In genomic region chr7:39609462-39610149, GRCh38 we compare ENCODE assay signal across 8 cellular contexts. TPM values are rescaled to one million over a fixed set of nuclear protein-coding genes. Genes with fewer than 3 reads are reported as not detected.
DNase-seq lines count a peak whose midpoint lies in the region; ATAC-seq and TF ChIP-seq lines count a peak whose summit lies in the region.

No MANE protein-coding gene starts in this region.

- DNase-seq in T-helper 2 cell treated with Interferon-gamma antibody and Interleukin-4, amounts not matched to agents 5 μg/mL and 100 μg/mL, for 36 hours (ENCODE audit: low spot score) = no peak
- DNase-seq in T-helper 2 cell (no peak), WTC11 (ENCODE audit: low spot score) (peak; percentile 65), fibroblast of pulmonary artery (ENCODE audit: low read depth) (no peak), posterior vena cava (ENCODE audit: low spot score) (peak; percentile 82), cerebellar cortex (ENCODE audit: low spot score) (no peak), DMS153 treated with DMSO at 0.1 percent for 48 hours (lab: John Stamatoyannopoulos, UW; ENCODE audit: unreplicated experiment) (no peak), NAMALWA (ENCODE audit: low spot score) (no peak)

- H3K27ac Mint-ChIP-seq in T-helper 2 cell treated with Interferon-gamma antibody and Interleukin-4, amounts not matched to agents 5 μg/mL and 100 μg/mL, for 36 hours = no peak overlapping the region
- no peak overlapping the region for H3K27ac Mint-ChIP-seq in WTC11

- POLR2A ChIA-PET in WTC11 (lab: Charles Lee) = interaction anchor here (0.6 to 1.4 kb wide), 2 partner anchors 13 to 184 kb away, joined by 3 to 8 read pairs; partner anchors contain the start of gene RALA

- H3K4me3 Mint-ChIP-seq in T-helper 2 cell treated with Interferon-gamma antibody and Interleukin-4, amounts not matched to agents 5 μg/mL and 100 μg/mL, for 36 hours = peak overlapping the region; percentile 2
- peak overlapping the region; percentile 65 for H3K4me3 Mint-ChIP-seq in WTC11

- peak overlapping the region; percentile 35 for H3K4me3 ChIP-seq in fibroblast of pulmonary artery (replicated peaks; ENCODE audit: low read depth, low read length)

- peak; percentile 95 for ATAC-seq in WTC11

- intact Hi-C loops in posterior vena cava (cut with DNase I) = no loop called here

- peaks cover 2% of the 10 kb centered on the region for H3K36me3 Mint-ChIP-seq in T-helper 2 cell treated with Interferon-gamma antibody and Interleukin-4, amounts not matched to agents 5 μg/mL and 100 μg/mL, for 36 hours (ENCODE audit: low read depth)
- no peaks in the 10 kb centered on the region for H3K36me3 Mint-ChIP-seq in WTC11

- TF ChIP-seq CTCF in WTC11 (IDR thresholded peaks at IDR 0.05) (no peak), fibroblast of pulmonary artery (IDR thresholded peaks at IDR 0.05; ENCODE audit: low read length, missing control alignments) (peak; percentile 13)

- no peaks in the 10 kb centered on the region for H3K9me3 Mint-ChIP-seq in T-helper 2 cell treated with Interferon-gamma antibody and Interleukin-4, amounts not matched to agents 5 μg/mL and 100 μg/mL, for 36 hours
- H3K9me3 Mint-ChIP-seq in WTC11 = peaks cover 9% of the 10 kb centered on the region

- CTCF ChIA-PET in WTC11 (lab: Charles Lee) = interaction anchor here (0.6 to 2.1 kb wide), 6 partner anchors 12 to 136 kb away, joined by 3 to 13 read pairs (median 3); no protein-coding TSS in a partner anchor

- peaks cover 40% of the 10 kb centered on the region for H3K4me1 Mint-ChIP-seq in T-helper 2 cell treated with Interferon-gamma antibody and Interleukin-4, amounts not matched to agents 5 μg/mL and 100 μg/mL, for 36 hours (ENCODE audit: low read depth)
- H3K4me1 Mint-ChIP-seq in WTC11 = peaks cover 17% of the 10 kb centered on the region

- H3K27me3 Mint-ChIP-seq in T-helper 2 cell treated with Interferon-gamma antibody and Interleukin-4, amounts not matched to agents 5 μg/mL and 100 μg/mL, for 36 hours (ENCODE audit: low read depth) = peaks cover 38% of the 10 kb centered on the region
- peaks cover 30% of the 10 kb centered on the region for H3K27me3 Mint-ChIP-seq in WTC11 (ENCODE audit: low read depth)

TF ChIP-seq in WTC11, 78 proteins besides CTCF, POLR2A, EP300 and RAD21:
- TF ChIP-seq MAX (CRISPR knock-in tag; IDR thresholded peaks at IDR 0.05) (peak; percentile 80), ZNF281 (CRISPR knock-in tag; IDR thresholded peaks at IDR 0.05) (no peak), E2F5 (CRISPR knock-in tag; IDR thresholded peaks at IDR 0.05) (no peak), MXD4 (CRISPR knock-in tag; IDR thresholded peaks at IDR 0.05; ENCODE audit: borderline replicate concordance) (no peak), RELA (CRISPR knock-in tag; IDR thresholded peaks at IDR 0.05; ENCODE audit: borderline replicate concordance) (peak; percentile 45; the same call in 1 of the 2 replicates), HMGXB4 (CRISPR knock-in tag; IDR thresholded peaks at IDR 0.05) (peak; percentile 76; the same call in 1 of the 2 replicates), FOXP1 (CRISPR knock-in tag; IDR thresholded peaks at IDR 0.05; ENCODE audit: borderline replicate concordance) (peak; percentile 76; the same call in 1 of the 2 replicates), ZNF416 (CRISPR knock-in tag; IDR thresholded peaks at IDR 0.05) (no peak), SP1 (CRISPR knock-in tag; conservative IDR thresholded peaks at IDR 0.05) (0 out of 2 replicates have a peak, but pooled peaks have one; percentile 43)

RNA-seq across cellular contexts. Expression of gene RALA, which starts 13.8 kb away (rescaled TPM):
- total RNA-seq in WTC11 (2021) (57.3 to 59.8 TPM (median 59.3 TPM) in 3 replicates), posterior vena cava (10 to 100 TPM; 22.1 to 23.7 TPM)

RNA-seq across cellular contexts. Expression of gene YAE1, which starts 43.4 kb away (rescaled TPM):
- total RNA-seq in WTC11 (2021) (20.7 to 23.7 TPM (median 21.9 TPM) in 3 replicates), posterior vena cava (10 to 100 TPM; 16.0 to 18.0 TPM)

Comparison
In these comparisons a context has a peak if more than half of its experiments do, and no peak if none do; other contexts are left out.
1. DNase-seq: peak in WTC11 (single experiment) and posterior vena cava (single experiment); none in T-helper 2 cell treated with Interferon-gamma antibody and Interleukin-4, amounts not matched to agents 5 μg/mL and 100 μg/mL, for 36 hours (single experiment), T-helper 2 cell (0 of 5), fibroblast of pulmonary artery (single experiment), cerebellar cortex (single experiment), DMS153 treated with DMSO at 0.1 percent for 48 hours (single experiment) and NAMALWA (single experiment).